31 cellular contexts compared by ENCODE assay signal in genomic region chr10:24674892-24675632, GRCh38. TPM values are rescaled to one million over a fixed set of nuclear protein-coding genes. Genes with fewer than 3 reads are reported as not detected.
A peak's percentile ranks its signal among the peaks of the same experiment; 100 is the strongest.
DNase-seq lines count a peak whose midpoint lies in the region; ATAC-seq, FAIRE-seq and TF ChIP-seq lines count a peak whose summit lies in the region.
"Had no signal": no experiment of that assay in that cellular context is flagged by ENCODE, and none has a peak within 500 bp of the region (broad histone marks: within the 10 kb centered on the region; RNA-seq: fewer than 3 reads in every experiment).

No MANE protein-coding gene starts in this region.

- 95% methylated on average over 5 of the region's 5 CpGs for WGBS in smooth muscle cell (ENCODE audit: low lambda C conversion rate)
- 90 to 96% methylated on average over 5 of the region's 5 CpGs for WGBS in pancreas, 2 donors

- H4K20me1 ChIP-seq in smooth muscle cell (ENCODE audit: low read depth): peaks cover 91% of the 10 kb centered on the region

- DNase-seq in smooth muscle cell (lab: John Stamatoyannopoulos, UW; ENCODE audit: unreplicated experiment) (no peak), NCI-H1092 treated with DMSO at 0.1 percent for 48 hours (lab: John Stamatoyannopoulos, UW) (no peak), pancreas (no peak)
- DNase-seq: activated CD4-positive, CD25-positive, alpha-beta regulatory T cell; activated CD8-positive, alpha-beta T cell treated with anti-CD3 and anti-CD28 coated beads, Interleukin-2, amount 10 ng/mL, durations not matched to agents 7 days and 5 days; activated naive CD4-positive, alpha-beta T cell treated with anti-CD3 and anti-CD28 coated beads, Interleukin-2, amount 10 ng/mL, durations not matched to agents 7 days and 5 days; activated T-cell treated with anti-CD3 and anti-CD28 coated beads, Interleukin-2, amount 50 U/mL, for 1 hour; amygdala; Caco-2; colonic mucosa; DMS79; effector memory CD4-positive, alpha-beta T cell; foreskin fibroblast; GF-D8; heart left ventricle; HFFc6; Kasumi-1; mesendoderm; NCI-H1930; NCI-H2227 treated with DMSO at 0.1 percent for 48 hours; stimulated activated CD8-positive, alpha-beta memory T cell treated with anti-CD3 and anti-CD28 coated beads, Interleukin-4, amount 100 ng/mL, for 48 hours had no signal

- peaks cover 94% of the 10 kb centered on the region for H3K79me2 ChIP-seq in smooth muscle cell (ENCODE audit: low read depth)

- no peak overlapping the region for H3K9ac ChIP-seq in smooth muscle cell (ENCODE audit: low read depth)
- H3K9ac ChIP-seq: BLaER1 treated with 17β-estradiol and CSF1 and Interleukin-3, amounts not matched to agents 10 nM and 100 nM had no signal

- no peaks in the 10 kb centered on the region for H3F3A ChIP-seq in smooth muscle cell (ENCODE audit: low read depth)

- no peak overlapping the region for H3K4me2 ChIP-seq in smooth muscle cell
- H3K4me2 ChIP-seq: BLaER1 treated with 17β-estradiol and CSF1 and Interleukin-3, amounts not matched to agents 10 nM and 100 nM had no signal

- ATAC-seq in GM18508 (IDR thresholded peaks at IDR 0.05; ENCODE audit: insufficient read depth, unreplicated experiment) (peak; percentile 74), GM19035 (IDR thresholded peaks at IDR 0.05; ENCODE audit: unreplicated experiment) (peak; percentile 66), HG02943 (IDR thresholded peaks at IDR 0.05; ENCODE audit: low read depth, unreplicated experiment) (peak; percentile 56), HG02623 (IDR thresholded peaks at IDR 0.05; ENCODE audit: unreplicated experiment) (no peak), pancreas (no peak)
- ATAC-seq: activated CD8-positive, alpha-beta T cell treated with anti-CD3 and anti-CD28 coated beads, Interleukin-2, amount 10 ng/mL, durations not matched to agents 7 days and 5 days; heart left ventricle; left lobe of liver had no signal

- intact Hi-C loops in pancreas (cut with DNase I): no loop called here

- peaks cover 13% of the 10 kb centered on the region for H3K4me1 Mint-ChIP-seq in T-helper 1 cell treated with Interleukin-12 subunit alpha and Interleukin-12 subunit beta and Interleukin-4 antibody, amounts not matched to agents 30 μg/mL and 1 μg/mL, for 36 hours (ENCODE audit: low read depth)
- H3K4me1 Mint-ChIP-seq: activated naive CD4-positive, alpha-beta T cell treated with anti-CD3 and anti-CD28 coated beads, Interleukin-2, amount 10 ng/mL, durations not matched to agents 7 days and 5 days had no signal

- peak overlapping the region; percentile 7 for H3K27ac Mint-ChIP-seq in T-helper 1 cell treated with Interleukin-12 subunit alpha and Interleukin-12 subunit beta and Interleukin-4 antibody, amounts not matched to agents 30 μg/mL and 1 μg/mL, for 36 hours
- H3K27ac Mint-ChIP-seq: activated CD8-positive, alpha-beta T cell treated with anti-CD3 and anti-CD28 coated beads, Interleukin-2, amount 10 ng/mL, durations not matched to agents 7 days and 5 days; activated naive CD4-positive, alpha-beta T cell treated with anti-CD3 and anti-CD28 coated beads, Interleukin-2, amount 10 ng/mL, durations not matched to agents 7 days and 5 days; HFFc6 had no signal

- H3K9me3 ChIP-seq in smooth muscle cell (replicated peaks; ENCODE audit: low read depth) (peaks cover 5% of the 10 kb centered on the region), pancreas (no peaks in the 10 kb centered on the region)
- H3K9me3 ChIP-seq: Caco-2, colonic mucosa had no signal

- H3K27me3 Mint-ChIP-seq in T-helper 1 cell treated with Interleukin-12 subunit alpha and Interleukin-12 subunit beta and Interleukin-4 antibody, amounts not matched to agents 30 μg/mL and 1 μg/mL, for 36 hours (ENCODE audit: low read depth): no peaks in the 10 kb centered on the region
- H3K27me3 Mint-ChIP-seq: activated naive CD4-positive, alpha-beta T cell treated with anti-CD3 and anti-CD28 coated beads, Interleukin-2, amount 10 ng/mL, durations not matched to agents 7 days and 5 days had no signal

- FAIRE-seq in pancreas (lab: Jason Lieb, UNC): no peak
- FAIRE-seq: bronchial epithelial cell, RCC 7860 had no signal

- H3K4me3 ChIP-seq in smooth muscle cell (no peak overlapping the region), pancreas (no peak overlapping the region)
- H3K4me3 ChIP-seq: BLaER1 treated with 17β-estradiol and CSF1 and Interleukin-3, amounts not matched to agents 10 nM and 100 nM; colonic mucosa; heart left ventricle; tibial nerve had no signal

- TF ChIP-seq CTCF in smooth muscle cell (IDR thresholded peaks at IDR 0.05; ENCODE audit: borderline replicate concordance, insufficient read depth, poor library complexity, severe bottlenecking) (no peak), pancreas (IDR thresholded peaks at IDR 0.05) (no peak)

- H3K27me3 ChIP-seq in smooth muscle cell (ENCODE audit: low read depth) (no peaks in the 10 kb centered on the region), pancreas (no peaks in the 10 kb centered on the region)
- H3K27me3 ChIP-seq: BLaER1 treated with 17β-estradiol and CSF1 and Interleukin-3, amounts not matched to agents 10 nM and 100 nM; colonic mucosa; heart left ventricle; tibial nerve had no signal

- no peaks in the 10 kb centered on the region for H3K4me1 ChIP-seq in smooth muscle cell (ENCODE audit: low read depth)
- no peaks in the 10 kb centered on the region for H3K4me1 ChIP-seq in pancreas
- H3K4me1 ChIP-seq: colonic mucosa had no signal

- H3K36me3 Mint-ChIP-seq in T-helper 1 cell treated with Interleukin-12 subunit alpha and Interleukin-12 subunit beta and Interleukin-4 antibody, amounts not matched to agents 30 μg/mL and 1 μg/mL, for 36 hours (ENCODE audit: low read depth): no peaks in the 10 kb centered on the region
- H3K36me3 Mint-ChIP-seq: activated naive CD4-positive, alpha-beta T cell treated with anti-CD3 and anti-CD28 coated beads, Interleukin-2, amount 10 ng/mL, durations not matched to agents 7 days and 5 days had no signal

- no peak overlapping the region for H3K4me3 Mint-ChIP-seq in T-helper 1 cell treated with Interleukin-12 subunit alpha and Interleukin-12 subunit beta and Interleukin-4 antibody, amounts not matched to agents 30 μg/mL and 1 μg/mL, for 36 hours
- H3K4me3 Mint-ChIP-seq: activated CD8-positive, alpha-beta T cell treated with anti-CD3 and anti-CD28 coated beads, Interleukin-2, amount 10 ng/mL, durations not matched to agents 7 days and 5 days; activated naive CD4-positive, alpha-beta T cell treated with anti-CD3 and anti-CD28 coated beads, Interleukin-2, amount 10 ng/mL, durations not matched to agents 7 days and 5 days; HFFc6 had no signal

- no peak overlapping the region for H3K27ac ChIP-seq in smooth muscle cell (ENCODE audit: low read depth)
- H3K27ac ChIP-seq in pancreas: no peak overlapping the region
- H3K27ac ChIP-seq: BLaER1 treated with 17β-estradiol and CSF1 and Interleukin-3, amounts not matched to agents 10 nM and 100 nM; colonic mucosa; heart left ventricle; tibial nerve had no signal

- H2AFZ ChIP-seq in smooth muscle cell (ENCODE audit: low read depth): no peak overlapping the region

- H3K9me3 Mint-ChIP-seq in T-helper 1 cell treated with Interleukin-12 subunit alpha and Interleukin-12 subunit beta and Interleukin-4 antibody, amounts not matched to agents 30 μg/mL and 1 μg/mL, for 36 hours: no peaks in the 10 kb centered on the region
- H3K9me3 Mint-ChIP-seq: HFFc6 had no signal

- H3K36me3 ChIP-seq in smooth muscle cell (ENCODE audit: low read depth): no peaks in the 10 kb centered on the region
- H3K36me3 ChIP-seq in pancreas: no peaks in the 10 kb centered on the region
- H3K36me3 ChIP-seq: colonic mucosa, heart left ventricle, tibial nerve had no signal

RNA-seq across cellular contexts. Expression of gene ARHGAP21, which starts 48.6 kb away (rescaled TPM):
- total RNA-seq in smooth muscle cell: 59.1 and 66.0 TPM in 2 replicates
- 8.9 and 11.8 TPM in 2 replicates for polyA plus RNA-seq in smooth muscle cell
- 10 to 100 TPM; 23.7 to 42.1 (median 29.8) TPM for total RNA-seq in pancreas
- polyA plus RNA-seq in pancreas: 10 to 100 TPM; 11.0 to 14.6 TPM

Comparison
In these comparisons a context has a peak if more than half of its experiments do, and no peak if none do; other contexts are left out.
1. ATAC-seq: peak in GM18508 (single experiment), GM19035 (single experiment) and HG02943 (single experiment); none in HG02623 (single experiment) and pancreas (0 of 4).